In genomic region chr10:124614003-124614659, GRCh38 we compare ENCODE assay signal across 9 cellular contexts.
A peak's percentile ranks its signal among the peaks of the same experiment; 100 is the strongest.
DNase-seq lines count a peak whose midpoint lies in the region; ATAC-seq and TF ChIP-seq lines count a peak whose summit lies in the region.
"Had no signal": no experiment of that assay in that cellular context is flagged by ENCODE, and none has a peak within 500 bp of the region (broad histone marks: within the 10 kb centered on the region; RNA-seq: fewer than 3 reads in every experiment).

No MANE protein-coding gene starts in this region.

- no peak overlapping the region for H3K27ac Mint-ChIP-seq in activated CD8-positive, alpha-beta memory T cell treated with anti-CD3 and anti-CD28 coated beads, Interleukin-2, amount 10 ng/mL, durations not matched to agents 7 days and 5 days

- H3K27me3 Mint-ChIP-seq in activated CD8-positive, alpha-beta memory T cell treated with anti-CD3 and anti-CD28 coated beads, Interleukin-2, amount 10 ng/mL, durations not matched to agents 7 days and 5 days: no peaks in the 10 kb centered on the region

- intact Hi-C loops in lower lobe of right lung (cut with DNase I): no loop called here

- peaks cover 51% of the 10 kb centered on the region for H3K4me1 ChIP-seq in lower lobe of right lung

- TF ChIP-seq CTCF in lower lobe of right lung (IDR thresholded peaks at IDR 0.05): no peak

- no peak overlapping the region for H3K4me3 Mint-ChIP-seq in activated CD8-positive, alpha-beta memory T cell treated with anti-CD3 and anti-CD28 coated beads, Interleukin-2, amount 10 ng/mL, durations not matched to agents 7 days and 5 days

- CTCF ChIA-PET in activated CD8-positive, alpha-beta memory T cell treated with anti-CD3 and anti-CD28 coated beads, Interleukin-2, amount 10 ng/mL, durations not matched to agents 7 days and 5 days (lab: Charles Lee): interaction anchor here (1.3 to 1.6 kb wide), 2 partner anchors 64 to 131 kb away, joined by 3 to 4 read pairs; no protein-coding TSS in a partner anchor

- no peak overlapping the region for H3K4me3 ChIP-seq in lower lobe of right lung

- H3K9me3 Mint-ChIP-seq in activated CD8-positive, alpha-beta memory T cell treated with anti-CD3 and anti-CD28 coated beads, Interleukin-2, amount 10 ng/mL, durations not matched to agents 7 days and 5 days (ENCODE audit: low read depth): no peaks in the 10 kb centered on the region

- H3K27me3 ChIP-seq in lower lobe of right lung (ENCODE audit: low read depth): no peaks in the 10 kb centered on the region

- H3K4me1 Mint-ChIP-seq in activated CD8-positive, alpha-beta memory T cell treated with anti-CD3 and anti-CD28 coated beads, Interleukin-2, amount 10 ng/mL, durations not matched to agents 7 days and 5 days: peaks cover 59% of the 10 kb centered on the region

- peak; percentile 47 for ATAC-seq in GM18907 (IDR thresholded peaks at IDR 0.05; ENCODE audit: unreplicated experiment)
- peak; percentile 70 for ATAC-seq in HG02870 (IDR thresholded peaks at IDR 0.05; ENCODE audit: unreplicated experiment)
- ATAC-seq in activated CD8-positive, alpha-beta memory T cell treated with anti-CD3 and anti-CD28 coated beads, Interleukin-2, amount 10 ng/mL, durations not matched to agents 7 days and 5 days: peak; percentile 48
- ATAC-seq in GM18520 (IDR thresholded peaks at IDR 0.05; ENCODE audit: unreplicated experiment): no peak
- no peak for ATAC-seq in GM19455 (IDR thresholded peaks at IDR 0.05; ENCODE audit: unreplicated experiment)
- ATAC-seq in lower lobe of right lung: no peak

- no peaks in the 10 kb centered on the region for H3K9me3 ChIP-seq in lower lobe of right lung

- H3K27ac ChIP-seq in lower lobe of right lung: no peak overlapping the region

- peaks cover 21% of the 10 kb centered on the region for H3K36me3 ChIP-seq in lower lobe of right lung

- DNase-seq in activated CD8-positive, alpha-beta memory T cell treated with anti-CD3 and anti-CD28 coated beads, Interleukin-2, amount 10 ng/mL, durations not matched to agents 7 days and 5 days: peak; percentile 76
- DNase-seq in stimulated activated CD4-positive, alpha-beta T cell treated with anti-CD3 and anti-CD28 coated beads, TNF-alpha, amount 100 ng/mL, for 24 hours (ENCODE audit: low read depth in 3 of 3): peak; percentile 27 to 73 (median 32)
- DNase-seq in iPS-NIHi7 (ENCODE audit: extremely low spot score) (no peak), lower lobe of right lung (no peak)
- DNase-seq: caudate nucleus had no signal

- H3K36me3 Mint-ChIP-seq in activated CD8-positive, alpha-beta memory T cell treated with anti-CD3 and anti-CD28 coated beads, Interleukin-2, amount 10 ng/mL, durations not matched to agents 7 days and 5 days: peaks cover 2% of the 10 kb centered on the region

Comparison
In these comparisons a context has a peak if more than half of its experiments do, and no peak if none do; other contexts are left out.
1. ATAC-seq: peak in GM18907 (single experiment), HG02870 (single experiment) and activated CD8-positive, alpha-beta memory T cell treated with anti-CD3 and anti-CD28 coated beads, Interleukin-2, amount 10 ng/mL, durations not matched to agents 7 days and 5 days (single experiment); none in GM18520 (single experiment), GM19455 (single experiment) and lower lobe of right lung (0 of 2).
2. DNase-seq: peak in activated CD8-positive, alpha-beta memory T cell treated with anti-CD3 and anti-CD28 coated beads, Interleukin-2, amount 10 ng/mL, durations not matched to agents 7 days and 5 days (single experiment) and stimulated activated CD4-positive, alpha-beta T cell treated with anti-CD3 and anti-CD28 coated beads, TNF-alpha, amount 100 ng/mL, for 24 hours (3 of 3); none in iPS-NIHi7 (single experiment) and lower lobe of right lung (single experiment).